ENCODE assay signal across 36 cellular contexts in the genomic region with DNA sequence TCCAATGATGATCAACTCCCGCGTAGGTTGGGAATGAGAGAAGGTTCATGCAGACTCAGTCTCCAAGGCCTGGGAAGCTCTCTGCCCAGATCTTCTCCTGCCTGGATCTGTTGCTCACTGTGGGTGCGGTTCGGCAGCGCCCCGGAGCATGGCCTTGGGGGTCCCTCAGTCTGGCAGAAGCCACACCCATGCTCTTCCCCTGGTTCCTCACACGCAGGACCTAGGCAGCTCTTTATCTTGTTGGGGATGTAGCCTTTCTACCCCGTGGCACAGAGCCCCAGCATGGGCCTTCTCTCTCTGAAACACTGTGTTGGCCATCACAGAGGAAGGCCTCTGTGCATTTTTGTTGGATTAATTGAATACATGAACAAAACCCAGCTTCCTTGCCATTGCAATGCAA.
"Had no signal": no experiment of that assay in that cellular context is flagged by ENCODE, and none has a peak within 500 bp of the region (broad histone marks: within the 10 kb centered on the region; RNA-seq: fewer than 3 reads in every experiment).

No MANE protein-coding gene starts in this region.

- H3K27ac ChIP-seq: adrenal gland, Peyer's patch, VCaP had no signal

- H3K4me3 Mint-ChIP-seq: activated B cell treated with CpG ODN at 0.5 μM for 24 hours; activated CD4-positive, alpha-beta memory T cell treated with anti-CD3 and anti-CD28 coated beads for 36 hours; activated CD8-positive, alpha-beta memory T cell treated with anti-CD3 and anti-CD28 coated beads, Interleukin-2, amount 10 ng/mL, durations not matched to agents 7 days and 5 days; activated naive CD4-positive, alpha-beta T cell treated with anti-CD3 and anti-CD28 coated beads for 36 hours; activated T-cell treated with anti-CD3 and anti-CD28 coated beads, Interleukin-2, amount 50 U/mL, for 72 hours; activated T-helper 17 cell treated with anti-CD3 and anti-CD28 coated beads, Interleukin-2, amount 50 U/mL, for 72 hours; brain had no signal

- H3K36me3 Mint-ChIP-seq: activated CD4-positive, alpha-beta memory T cell treated with anti-CD3 and anti-CD28 coated beads for 36 hours; activated CD8-positive, alpha-beta memory T cell treated with anti-CD3 and anti-CD28 coated beads, Interleukin-2, amount 10 ng/mL, durations not matched to agents 7 days and 5 days; activated naive CD4-positive, alpha-beta T cell treated with anti-CD3 and anti-CD28 coated beads, Interleukin-2, amount 50 U/mL, for 72 hours; brain had no signal

- H3K36me3 ChIP-seq: adrenal gland, MG63, Peyer's patch had no signal

- H3K4me1 ChIP-seq: adrenal gland had no signal

- H3K4me1 Mint-ChIP-seq: activated B cell treated with CpG ODN at 0.5 μM for 24 hours; activated CD8-positive, alpha-beta memory T cell treated with anti-CD3 and anti-CD28 coated beads, Interleukin-2, amount 10 ng/mL, durations not matched to agents 7 days and 5 days; activated T-helper 17 cell treated with anti-CD3 and anti-CD28 coated beads, Interleukin-2, amount 50 U/mL, for 72 hours had no signal

- ATAC-seq: activated CD8-positive, alpha-beta memory T cell treated with anti-CD3 and anti-CD28 coated beads, Interleukin-2, amount 10 ng/mL, durations not matched to agents 7 days and 5 days; activated naive CD4-positive, alpha-beta T cell treated with anti-CD3 and anti-CD28 coated beads, Interleukin-2, amount 50 U/mL, for 72 hours; activated T-cell treated with anti-CD3 and anti-CD28 coated beads, Interleukin-2, amount 50 U/mL, for 72 hours; activated T-helper 17 cell treated with anti-CD3 and anti-CD28 coated beads, Interleukin-2, amount 50 U/mL, for 72 hours; PC-3 had no signal

- H3K27me3 ChIP-seq: adrenal gland, Peyer's patch had no signal

- H3K9me3 Mint-ChIP-seq: activated B cell treated with CpG ODN at 0.5 μM for 24 hours; activated CD4-positive, alpha-beta memory T cell treated with anti-CD3 and anti-CD28 coated beads for 36 hours; activated naive CD4-positive, alpha-beta T cell treated with anti-CD3 and anti-CD28 coated beads for 36 hours; activated naive CD4-positive, alpha-beta T cell treated with anti-CD3 and anti-CD28 coated beads, Interleukin-2, amount 50 U/mL, for 72 hours; activated T-cell treated with anti-CD3 and anti-CD28 coated beads, Interleukin-2, amount 50 U/mL, for 72 hours; activated T-helper 17 cell treated with anti-CD3 and anti-CD28 coated beads, Interleukin-2, amount 50 U/mL, for 72 hours had no signal

- H3K9me3 ChIP-seq: adrenal gland, MG63, Peyer's patch had no signal

- H3K27ac Mint-ChIP-seq: activated B cell treated with CpG ODN at 0.5 μM for 24 hours; activated CD4-positive, alpha-beta memory T cell treated with anti-CD3 and anti-CD28 coated beads for 36 hours; activated CD8-positive, alpha-beta memory T cell treated with anti-CD3 and anti-CD28 coated beads, Interleukin-2, amount 10 ng/mL, durations not matched to agents 7 days and 5 days; activated naive CD4-positive, alpha-beta T cell treated with anti-CD3 and anti-CD28 coated beads for 36 hours; activated T-cell treated with anti-CD3 and anti-CD28 coated beads, Interleukin-2, amount 50 U/mL, for 72 hours; activated T-helper 17 cell treated with anti-CD3 and anti-CD28 coated beads, Interleukin-2, amount 50 U/mL, for 72 hours; brain had no signal

- DNase-seq: activated B cell treated with CpG ODN at 0.5 μM for 24 hours; activated CD4-positive, alpha-beta memory T cell treated with anti-CD3 and anti-CD28 coated beads for 36 hours; activated CD4-positive, alpha-beta T cell treated with anti-CD3 and anti-CD28 coated beads for 4 hours; activated CD4-positive, alpha-beta T cell treated with anti-CD3 and anti-CD28 coated beads, Interleukin-2, amount 50 U/mL, for 1 hour; activated CD4-positive, CD25-positive, alpha-beta regulatory T cell treated with anti-CD3 and anti-CD28 coated beads, Interleukin-2, amount 50 U/mL, for 72 hours; activated CD8-positive, alpha-beta memory T cell treated with anti-CD3 and anti-CD28 coated beads, Interleukin-2, amount 10 ng/mL, durations not matched to agents 7 days and 5 days; activated gamma-delta T cell treated with Interleukin-2 at 50 U/mL for 16 hours; activated naive CD4-positive, alpha-beta T cell treated with anti-CD3 and anti-CD28 coated beads for 36 hours; activated T-cell treated with anti-CD3 and anti-CD28 coated beads, Interleukin-2, amount 50 U/mL, for 1 hour; activated T-cell treated with anti-CD3 and anti-CD28 coated beads, Interleukin-2, amount 50 U/mL, for 72 hours; adrenal gland; Kasumi-1; KG1; MG63; MV-4-11; NCI-H1092; NCI-H1436 treated with DMSO at 0.1 percent for 48 hours; NCI-H1694 treated with DMSO at 0.1 percent for 48 hours; NCI-H2029; NCI-H2171; NCI-H510A; NCI-H526; NCI-H748 treated with DMSO at 0.1 percent for 48 hours; NK-92 treated with Interleukin-12 subunit alpha and Interleukin-12 subunit beta, amount 100 ng/mL, for 24 hours; PC-3; RPMI8226; SHP77 treated with DMSO at 0.1 percent for 48 hours; SW 1271; T-helper 1 cell; T-helper 2 cell; T-helper 9 cell had no signal

- H3K4me3 ChIP-seq: adrenal gland, MG63, Peyer's patch had no signal

- H3K27me3 Mint-ChIP-seq: activated CD4-positive, alpha-beta memory T cell treated with anti-CD3 and anti-CD28 coated beads for 36 hours; activated CD8-positive, alpha-beta memory T cell treated with anti-CD3 and anti-CD28 coated beads, Interleukin-2, amount 10 ng/mL, durations not matched to agents 7 days and 5 days had no signal
